Comparison of ENCODE assay signal across 25 cellular contexts in genomic region chr2:118582058-118582457, GRCh38.
DNase-seq lines count a peak whose midpoint lies in the region; ATAC-seq, FAIRE-seq and TF ChIP-seq lines count a peak whose summit lies in the region.
"Had no signal": no experiment of that assay in that cellular context is flagged by ENCODE, and none has a peak within 500 bp of the region (broad histone marks: within the 10 kb centered on the region; RNA-seq: fewer than 3 reads in every experiment).

No MANE protein-coding gene starts in this region.

- no peak overlapping the region for H4K5ac ChIP-seq in H1 (ENCODE audit: insufficient read length, low read depth, low read length)

- no peak for TF ChIP-seq EP300 in H1 (IDR thresholded peaks at IDR 0.05; ENCODE audit: borderline replicate concordance in 1 of 2, low read depth in 2 of 2, low read length in 2 of 2)

- no peak overlapping the region for H2BK15ac ChIP-seq in H1 (ENCODE audit: low read length)

- H3K9ac ChIP-seq in GM23248 = no peak overlapping the region
- H3K9ac ChIP-seq in H1 (replicated peaks in 1 of 4; ENCODE audit: extremely low read depth in 1 of 4, low read depth in 3 of 4, low read length in 3 of 4) = no peak overlapping the region

- peak overlapping the region; percentile 29; the same call in 1 of the 2 replicates for H2AK5ac ChIP-seq in H1 (ENCODE audit: low read depth, low read length)

- H3K27ac Mint-ChIP-seq in activated naive CD4-positive, alpha-beta T cell treated with anti-CD3 and anti-CD28 coated beads, Interleukin-2, amount 50 U/mL, for 72 hours = no peak overlapping the region
- H3K27ac Mint-ChIP-seq: B cell; CD4-positive, CD25-positive, alpha-beta regulatory T cell; CD8-positive, alpha-beta memory T cell; HFFc6 had no signal

- H3K4ac ChIP-seq in H1 (replicated peaks; ENCODE audit: insufficient read length, low read depth, low read length) = no peak overlapping the region

- no peak overlapping the region for H3K14ac ChIP-seq in H1 (ENCODE audit: insufficient read length)

- no peak for TF ChIP-seq RAD21 in H1 (IDR thresholded peaks at IDR 0.05 in 1 of 2, conservative IDR thresholded peaks at IDR 0.05 in 1 of 2; ENCODE audit: low read depth in 2 of 2, low read length in 2 of 2)

- H3K4me3 ChIP-seq in GM23248 = no peak overlapping the region
- H3K4me3 ChIP-seq in H1 (ENCODE audit: extremely low read depth in 1 of 4, insufficient read depth in 2 of 4, low read depth in 3 of 4, low read length in 4 of 4) = no peak overlapping the region
- H3K4me3 ChIP-seq in gastrocnemius medialis = no peak overlapping the region
- H3K4me3 ChIP-seq in body of pancreas = no peak overlapping the region
- H3K4me3 ChIP-seq: GM23338, K562 had no signal

- H3K23ac ChIP-seq in H1 (ENCODE audit: insufficient read length) = no peak overlapping the region

- H3K9me3 Mint-ChIP-seq in activated naive CD4-positive, alpha-beta T cell treated with anti-CD3 and anti-CD28 coated beads, Interleukin-2, amount 50 U/mL, for 72 hours = peaks cover 0 to 11% of the 10 kb centered on the region in 2 donors
- H3K9me3 Mint-ChIP-seq: GM23338, HFFc6 had no signal

- no peaks in the 10 kb centered on the region for H3K27me3 ChIP-seq in GM23248 (replicated peaks; ENCODE audit: insufficient read depth)
- peaks cover 0 to 1% (median 0%) of the 10 kb centered on the region in 4 experiments; a peak in 2 of 7 replicates for H3K27me3 ChIP-seq in H1 (replicated peaks in 1 of 4; ENCODE audit: control insufficient read depth in 3 of 4, extremely low read depth in 1 of 4, insufficient read depth in 3 of 4, low read length in 3 of 4)
- H3K27me3 ChIP-seq in gastrocnemius medialis = no peaks in the 10 kb centered on the region
- no peaks in the 10 kb centered on the region for H3K27me3 ChIP-seq in body of pancreas

- H3K18ac ChIP-seq in H1 (ENCODE audit: extremely low read depth, low read length) = no peak overlapping the region

- WGBS in GM23248 (ENCODE audit: low coverage in 1 of 2, low lambda C conversion rate in 2 of 2, missing lambda C conversion rate in 2 of 2), 2 experiments = 61 to 64% methylated on average over 4 of the region's 4 CpGs
- WGBS in H1 (ENCODE audit: extremely low coverage in 1 of 2, insufficient coverage in 1 of 2, insufficient read length in 1 of 2, insufficient replicate concordance in 2 of 2, low coverage in 1 of 2, low lambda C conversion rate in 2 of 2, missing lambda C conversion rate in 1 of 2), 2 experiments = 97% methylated on average over 4 of the region's 4 CpGs; no CpG with 5 or more reads in 1 of the 2 experiments
- WGBS in body of pancreas, 2 donors = 71 to 84% methylated on average over 4 of the region's 4 CpGs

- no peaks in the 10 kb centered on the region for H3K23me2 ChIP-seq in H1 (ENCODE audit: low read depth, low read length)

- H2AFZ ChIP-seq in GM23248 (no peak overlapping the region), H1 (ENCODE audit: low read length) (no peak overlapping the region)
- H2AFZ ChIP-seq: GM23338 had no signal

- no peaks in the 10 kb centered on the region for H4K20me1 ChIP-seq in GM23248 (ENCODE audit: insufficient read depth)
- no peaks in the 10 kb centered on the region for H4K20me1 ChIP-seq in H1 (replicated peaks in 1 of 2; ENCODE audit: control insufficient read depth in 1 of 2, insufficient read depth in 2 of 2, low read length in 2 of 2)

- H2BK5ac ChIP-seq in H1 (ENCODE audit: low read depth, low read length) = no peak overlapping the region

- H2BK12ac ChIP-seq in H1 (ENCODE audit: low read depth, low read length) = no peak overlapping the region

- CTCF ChIA-PET in H1 (lab: Charles Lee; ENCODE audit: partially characterized antibody) = interaction anchor here (0.7 kb wide), 1 partner anchor 28 kb away, joined by 3 read pairs; no protein-coding TSS in a partner anchor

- no peak overlapping the region for H3K56ac ChIP-seq in H1 (replicated peaks; ENCODE audit: insufficient read length, low read depth, low read length)

- DNase-seq in GM23248 = peak; percentile 29
- DNase-seq in H1 (ENCODE audit: low read depth in 1 of 2, low spot score in 2 of 2) = no peak
- peak; percentile 20 to 59 for DNase-seq in gastrocnemius medialis
- no peak for DNase-seq in activated naive CD4-positive, alpha-beta T cell treated with anti-CD3 and anti-CD28 coated beads, Interleukin-2, amount 50 U/mL, for 72 hours (ENCODE audit: low spot score in 2 of 2)
- no peak for DNase-seq in body of pancreas
- no peak for DNase-seq in anterior cingulate cortex (lab: John Stamatoyannopoulos, UW)
- DNase-seq: C1 segment of cervical spinal cord; CD4-positive, CD25-positive, alpha-beta regulatory T cell; CD8-positive, alpha-beta memory T cell; COR-L47; DMS 273 treated with DMSO at 0.1 percent for 48 hours; DMS53; H7; HFFc6; IMR-90 had no signal

- H3K27ac ChIP-seq in GM23248 (no peak overlapping the region), H1 (ENCODE audit: low read depth, low read length) (no peak overlapping the region), gastrocnemius medialis (peak overlapping the region; percentile 35 to 57 (median 39)), body of pancreas (no peak overlapping the region)
- H3K27ac ChIP-seq: HL-60 had no signal

- no peaks in the 10 kb centered on the region for H3K79me1 ChIP-seq in H1 (ENCODE audit: low read depth, low read length)

- H3K9me2 ChIP-seq in GM23248 (ENCODE audit: insufficient read depth) = no peaks in the 10 kb centered on the region

- H3K79me2 ChIP-seq in GM23248 (ENCODE audit: insufficient read depth) = no peaks in the 10 kb centered on the region
- H3K79me2 ChIP-seq in H1 (ENCODE audit: control insufficient read depth in 1 of 2, insufficient read depth in 2 of 2, low read length in 2 of 2) = no peaks in the 10 kb centered on the region

- H3F3A ChIP-seq in GM23248 (ENCODE audit: insufficient read depth) = peaks cover 14% of the 10 kb centered on the region

- no peak overlapping the region for H4K8ac ChIP-seq in H1 (ENCODE audit: extremely low read depth, insufficient read depth, low read length)

- in situ Hi-C loops in GM23248 (cut with MboI) = no loop called here
- in situ Hi-C loops in gastrocnemius medialis (cut with MboI; ENCODE audit: low sequenced_read_pairs in 4 of 4) = no loop called here

- no peaks in the 10 kb centered on the region for H3K36me3 ChIP-seq in GM23248 (ENCODE audit: low read depth)
- H3K36me3 ChIP-seq in H1 (ENCODE audit: control insufficient read depth in 2 of 4, insufficient read depth in 4 of 4, low read length in 3 of 4) = no peaks in the 10 kb centered on the region
- no peaks in the 10 kb centered on the region for H3K36me3 ChIP-seq in gastrocnemius medialis
- H3K36me3 ChIP-seq in body of pancreas (replicated peaks in 1 of 2; ENCODE audit: insufficient read depth in 1 of 2, low read depth in 2 of 2) = no peaks in the 10 kb centered on the region

- H3K9me3 ChIP-seq in GM23248 (ENCODE audit: low read depth) = no peaks in the 10 kb centered on the region
- H3K9me3 ChIP-seq in H1 (ENCODE audit: insufficient read depth in 2 of 2, low read depth in 1 of 2, low read length in 1 of 2) = no peaks in the 10 kb centered on the region
- no peaks in the 10 kb centered on the region for H3K9me3 ChIP-seq in gastrocnemius medialis
- no peaks in the 10 kb centered on the region for H3K9me3 ChIP-seq in body of pancreas

- intact Hi-C loops in gastrocnemius medialis (cut with DNase I; ENCODE audit: low total_unique reads) (loop anchor here (10.0 kb wide), 2 partner anchors 163 to 357 kb away; no protein-coding TSS in a partner anchor), body of pancreas (cut with DNase I) (no loop called here)

- POLR2A ChIA-PET in H1 (lab: Charles Lee; ENCODE audit: partially characterized antibody) = no interaction called here

- FAIRE-seq in H1 (lab: Jason Lieb, UNC) = no peak
- FAIRE-seq: A204.1, G401.6, GM12891, GM19239, HTR-8/SVneo, K562 had no signal

- H2BK120ac ChIP-seq in H1 (replicated peaks; ENCODE audit: low read depth, low read length) = no peak overlapping the region

- H3K4me1 ChIP-seq in GM23248 (ENCODE audit: insufficient read depth) (peaks cover 19% of the 10 kb centered on the region), H1 (replicated peaks in 1 of 4; ENCODE audit: control insufficient read depth in 3 of 4, insufficient read depth in 4 of 4, low read length in 3 of 4) (0 out of 7 replicates have a peak, but pooled peaks cover 0 to 2% (median 0%) of the 10 kb centered on the region in 4 experiments), gastrocnemius medialis (peaks cover 6 to 16% of the 10 kb centered on the region in 2 donors), body of pancreas (no peaks in the 10 kb centered on the region)

- peak; percentile 90 to 91 for ATAC-seq in gastrocnemius medialis
- ATAC-seq in activated naive CD4-positive, alpha-beta T cell treated with anti-CD3 and anti-CD28 coated beads, Interleukin-2, amount 50 U/mL, for 72 hours = no peak
- no peak for ATAC-seq in body of pancreas
- ATAC-seq: GM23338, HCT116, K562 had no signal

- no peak overlapping the region for H2BK20ac ChIP-seq in H1 (ENCODE audit: low read length)

- H4K91ac ChIP-seq in H1 (replicated peaks; ENCODE audit: insufficient read length, low read length) = no peak overlapping the region

- H3K4me2 ChIP-seq in GM23248 (ENCODE audit: unreplicated experiment) (no peak overlapping the region), H1 (ENCODE audit: insufficient read depth in 1 of 2, low read depth in 2 of 2, low read length in 2 of 2) (no peak overlapping the region)
- H3K4me2 ChIP-seq: GM23338 had no signal

- TF ChIP-seq CTCF in H1 (IDR thresholded peaks at IDR 0.05; ENCODE audit: control extremely low read depth in 1 of 3, insufficient read depth in 1 of 3, low read depth in 1 of 3, low read length in 3 of 3) (no peak), gastrocnemius medialis (IDR thresholded peaks at IDR 0.05 in 4 of 5, conservative IDR thresholded peaks at IDR 0.05 in 1 of 5) (no peak), body of pancreas (IDR thresholded peaks at IDR 0.05) (no peak)

- TF ChIP-seq POLR2A in H1 (IDR thresholded peaks at IDR 0.05; ENCODE audit: control extremely low read depth in 1 of 2, low read depth in 2 of 2, low read length in 2 of 2) = no peak
- no peak for TF ChIP-seq POLR2A in gastrocnemius medialis (IDR thresholded peaks at IDR 0.05)
- no peak for TF ChIP-seq POLR2A in body of pancreas (IDR thresholded peaks at IDR 0.05)

- peaks cover 0 to 6% of the 10 kb centered on the region in 2 donors for H3K36me3 Mint-ChIP-seq in activated naive CD4-positive, alpha-beta T cell treated with anti-CD3 and anti-CD28 coated beads, Interleukin-2, amount 50 U/mL, for 72 hours
- H3K36me3 Mint-ChIP-seq: CD4-positive, CD25-positive, alpha-beta regulatory T cell; CD8-positive, alpha-beta memory T cell had no signal

TF ChIP-seq in H1, 55 proteins besides CTCF, POLR2A, EP300 and RAD21:
- TF ChIP-seq HDAC2 (IDR thresholded peaks at IDR 0.05; ENCODE audit: borderline replicate concordance in 1 of 2, low read depth in 2 of 2, low read length in 2 of 2) (no peak), JUND (IDR thresholded peaks at IDR 0.05; ENCODE audit: low read length) (no peak), GTF2F1 (IDR thresholded peaks at IDR 0.05; ENCODE audit: borderline replicate concordance, low read depth, low read length) (no peak), SIRT6 (IDR thresholded peaks at IDR 0.05; ENCODE audit: low read length) (no peak), CHD2 (IDR thresholded peaks at IDR 0.05; ENCODE audit: low read length) (no peak), CEBPB (IDR thresholded peaks at IDR 0.05; ENCODE audit: low read depth, low read length) (no peak)

Comparison
In these comparisons a context has a peak if more than half of its experiments do, and no peak if none do; other contexts are left out.
1. DNase-seq: peak in GM23248 (single experiment) and gastrocnemius medialis (2 of 2); none in H1 (0 of 2), activated naive CD4-positive, alpha-beta T cell treated with anti-CD3 and anti-CD28 coated beads, Interleukin-2, amount 50 U/mL, for 72 hours (0 of 2), body of pancreas (0 of 4) and anterior cingulate cortex (0 of 58).
2. H3K27ac ChIP-seq: peak in gastrocnemius medialis (4 of 4); none in GM23248 (single experiment), H1 (single experiment) and body of pancreas (0 of 4).
3. ATAC-seq: peak in gastrocnemius medialis (2 of 2); none in activated naive CD4-positive, alpha-beta T cell treated with anti-CD3 and anti-CD28 coated beads, Interleukin-2, amount 50 U/mL, for 72 hours (0 of 2) and body of pancreas (single experiment).